In the genomic region with DNA sequence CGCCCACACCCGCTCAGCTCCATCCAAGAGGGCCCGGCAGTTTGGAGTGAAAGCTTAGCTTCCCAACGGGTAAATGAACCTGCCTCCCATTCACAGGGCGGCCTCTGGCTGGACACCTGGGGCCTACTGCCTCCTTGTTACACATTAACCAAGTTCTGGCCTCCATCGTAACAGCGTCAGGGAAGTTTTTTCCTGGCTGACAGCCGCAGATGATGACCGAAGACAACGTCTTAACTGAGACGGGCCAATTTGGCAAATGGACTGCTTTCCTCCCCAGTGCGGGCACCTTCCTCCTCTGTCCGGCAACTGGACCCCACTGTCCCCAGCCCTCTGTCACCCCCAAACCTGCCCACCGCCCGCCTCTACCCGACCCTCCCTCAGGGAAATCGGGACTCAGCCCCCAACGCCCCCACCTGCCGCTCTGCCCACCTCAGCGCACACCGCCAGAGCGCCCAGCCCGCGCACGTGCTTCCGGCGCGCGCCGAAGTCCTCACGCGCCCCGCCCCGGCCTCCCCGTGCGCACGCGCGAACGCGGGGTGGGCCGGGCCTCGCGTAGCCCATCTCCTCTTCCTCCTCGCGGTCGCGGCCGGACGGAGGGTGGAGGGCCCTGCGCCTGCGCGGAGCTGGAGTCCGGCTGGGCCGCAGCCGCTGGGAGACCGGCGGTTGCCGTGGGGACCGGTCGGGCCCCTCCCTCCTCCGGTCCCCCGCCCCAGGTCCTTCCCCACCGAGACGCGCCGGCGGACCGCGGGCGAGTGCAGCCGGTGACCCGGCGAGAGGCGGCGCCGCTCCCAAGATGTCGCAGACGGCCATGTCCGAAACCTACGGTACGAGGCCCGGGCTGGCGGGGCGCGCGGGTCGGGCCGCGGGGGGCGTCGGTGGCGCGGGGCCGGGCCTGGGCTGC, we compare ENCODE assay signal across 1 cellular context.
TF ChIP-seq lines count a peak whose summit lies in the region.

A gene with protein sequence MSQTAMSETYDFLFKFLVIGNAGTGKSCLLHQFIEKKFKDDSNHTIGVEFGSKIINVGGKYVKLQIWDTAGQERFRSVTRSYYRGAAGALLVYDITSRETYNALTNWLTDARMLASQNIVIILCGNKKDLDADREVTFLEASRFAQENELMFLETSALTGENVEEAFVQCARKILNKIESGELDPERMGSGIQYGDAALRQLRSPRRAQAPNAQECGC (plus strand): TSS at position 565 of the 901 bp plus-strand sequence. CDS start 229 bp downstream, at position 794.

TF ChIP-seq in K562, 482 proteins besides CTCF, POLR2A, EP300 and RAD21 (continued from another document and continues in another):
- TF ChIP-seq, protein P1, sequence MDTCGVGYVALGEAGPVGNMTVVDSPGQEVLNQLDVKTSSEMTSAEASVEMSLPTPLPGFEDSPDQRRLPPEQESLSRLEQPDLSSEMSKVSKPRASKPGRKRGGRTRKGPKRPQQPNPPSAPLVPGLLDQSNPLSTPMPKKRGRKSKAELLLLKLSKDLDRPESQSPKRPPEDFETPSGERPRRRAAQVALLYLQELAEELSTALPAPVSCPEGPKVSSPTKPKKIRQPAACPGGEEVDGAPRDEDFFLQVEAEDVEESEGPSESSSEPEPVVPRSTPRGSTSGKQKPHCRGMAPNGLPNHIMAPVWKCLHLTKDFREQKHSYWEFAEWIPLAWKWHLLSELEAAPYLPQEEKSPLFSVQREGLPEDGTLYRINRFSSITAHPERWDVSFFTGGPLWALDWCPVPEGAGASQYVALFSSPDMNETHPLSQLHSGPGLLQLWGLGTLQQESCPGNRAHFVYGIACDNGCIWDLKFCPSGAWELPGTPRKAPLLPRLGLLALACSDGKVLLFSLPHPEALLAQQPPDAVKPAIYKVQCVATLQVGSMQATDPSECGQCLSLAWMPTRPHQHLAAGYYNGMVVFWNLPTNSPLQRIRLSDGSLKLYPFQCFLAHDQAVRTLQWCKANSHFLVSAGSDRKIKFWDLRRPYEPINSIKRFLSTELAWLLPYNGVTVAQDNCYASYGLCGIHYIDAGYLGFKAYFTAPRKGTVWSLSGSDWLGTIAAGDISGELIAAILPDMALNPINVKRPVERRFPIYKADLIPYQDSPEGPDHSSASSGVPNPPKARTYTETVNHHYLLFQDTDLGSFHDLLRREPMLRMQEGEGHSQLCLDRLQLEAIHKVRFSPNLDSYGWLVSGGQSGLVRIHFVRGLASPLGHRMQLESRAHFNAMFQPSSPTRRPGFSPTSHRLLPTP (IDR thresholded peaks at IDR 0.05; ENCODE audit: borderline replicate concordance, extremely low read depth, insufficient read length), result no peak
- TF ChIP-seq FOXM1 (IDR thresholded peaks at IDR 0.05; ENCODE audit: low read depth), result no peak
- peak; percentile 84; the same call in 1 of the 2 replicates for TF ChIP-seq FOXM1 (CRISPR knock-in tag; IDR thresholded peaks at IDR 0.05; ENCODE audit: low read depth)
- TF ChIP-seq, protein P2, sequence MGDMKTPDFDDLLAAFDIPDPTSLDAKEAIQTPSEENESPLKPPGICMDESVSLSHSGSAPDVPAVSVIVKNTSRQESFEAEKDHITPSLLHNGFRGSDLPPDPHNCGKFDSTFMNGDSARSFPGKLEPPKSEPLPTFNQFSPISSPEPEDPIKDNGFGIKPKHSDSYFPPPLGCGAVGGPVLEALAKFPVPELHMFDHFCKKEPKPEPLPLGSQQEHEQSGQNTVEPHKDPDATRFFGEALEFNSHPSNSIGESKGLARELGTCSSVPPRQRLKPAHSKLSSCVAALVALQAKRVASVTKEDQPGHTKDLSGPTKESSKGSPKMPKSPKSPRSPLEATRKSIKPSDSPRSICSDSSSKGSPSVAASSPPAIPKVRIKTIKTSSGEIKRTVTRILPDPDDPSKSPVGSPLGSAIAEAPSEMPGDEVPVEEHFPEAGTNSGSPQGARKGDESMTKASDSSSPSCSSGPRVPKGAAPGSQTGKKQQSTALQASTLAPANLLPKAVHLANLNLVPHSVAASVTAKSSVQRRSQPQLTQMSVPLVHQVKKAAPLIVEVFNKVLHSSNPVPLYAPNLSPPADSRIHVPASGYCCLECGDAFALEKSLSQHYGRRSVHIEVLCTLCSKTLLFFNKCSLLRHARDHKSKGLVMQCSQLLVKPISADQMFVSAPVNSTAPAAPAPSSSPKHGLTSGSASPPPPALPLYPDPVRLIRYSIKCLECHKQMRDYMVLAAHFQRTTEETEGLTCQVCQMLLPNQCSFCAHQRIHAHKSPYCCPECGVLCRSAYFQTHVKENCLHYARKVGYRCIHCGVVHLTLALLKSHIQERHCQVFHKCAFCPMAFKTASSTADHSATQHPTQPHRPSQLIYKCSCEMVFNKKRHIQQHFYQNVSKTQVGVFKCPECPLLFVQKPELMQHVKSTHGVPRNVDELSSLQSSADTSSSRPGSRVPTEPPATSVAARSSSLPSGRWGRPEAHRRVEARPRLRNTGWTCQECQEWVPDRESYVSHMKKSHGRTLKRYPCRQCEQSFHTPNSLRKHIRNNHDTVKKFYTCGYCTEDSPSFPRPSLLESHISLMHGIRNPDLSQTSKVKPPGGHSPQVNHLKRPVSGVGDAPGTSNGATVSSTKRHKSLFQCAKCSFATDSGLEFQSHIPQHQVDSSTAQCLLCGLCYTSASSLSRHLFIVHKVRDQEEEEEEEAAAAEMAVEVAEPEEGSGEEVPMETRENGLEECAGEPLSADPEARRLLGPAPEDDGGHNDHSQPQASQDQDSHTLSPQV (IDR thresholded peaks at IDR 0.05), result peak; percentile 94
- no peak; the same call in 1 of the 2 replicates for TF ChIP-seq SIN3B (IDR thresholded peaks at IDR 0.05; ENCODE audit: low read depth)
- TF ChIP-seq MAFK (IDR thresholded peaks at IDR 0.05; ENCODE audit: low read length), result no peak
- no peak for TF ChIP-seq ZNF347 (CRISPR knock-in tag; IDR thresholded peaks at IDR 0.05; ENCODE audit: low read depth)
- TF ChIP-seq, protein P3, sequence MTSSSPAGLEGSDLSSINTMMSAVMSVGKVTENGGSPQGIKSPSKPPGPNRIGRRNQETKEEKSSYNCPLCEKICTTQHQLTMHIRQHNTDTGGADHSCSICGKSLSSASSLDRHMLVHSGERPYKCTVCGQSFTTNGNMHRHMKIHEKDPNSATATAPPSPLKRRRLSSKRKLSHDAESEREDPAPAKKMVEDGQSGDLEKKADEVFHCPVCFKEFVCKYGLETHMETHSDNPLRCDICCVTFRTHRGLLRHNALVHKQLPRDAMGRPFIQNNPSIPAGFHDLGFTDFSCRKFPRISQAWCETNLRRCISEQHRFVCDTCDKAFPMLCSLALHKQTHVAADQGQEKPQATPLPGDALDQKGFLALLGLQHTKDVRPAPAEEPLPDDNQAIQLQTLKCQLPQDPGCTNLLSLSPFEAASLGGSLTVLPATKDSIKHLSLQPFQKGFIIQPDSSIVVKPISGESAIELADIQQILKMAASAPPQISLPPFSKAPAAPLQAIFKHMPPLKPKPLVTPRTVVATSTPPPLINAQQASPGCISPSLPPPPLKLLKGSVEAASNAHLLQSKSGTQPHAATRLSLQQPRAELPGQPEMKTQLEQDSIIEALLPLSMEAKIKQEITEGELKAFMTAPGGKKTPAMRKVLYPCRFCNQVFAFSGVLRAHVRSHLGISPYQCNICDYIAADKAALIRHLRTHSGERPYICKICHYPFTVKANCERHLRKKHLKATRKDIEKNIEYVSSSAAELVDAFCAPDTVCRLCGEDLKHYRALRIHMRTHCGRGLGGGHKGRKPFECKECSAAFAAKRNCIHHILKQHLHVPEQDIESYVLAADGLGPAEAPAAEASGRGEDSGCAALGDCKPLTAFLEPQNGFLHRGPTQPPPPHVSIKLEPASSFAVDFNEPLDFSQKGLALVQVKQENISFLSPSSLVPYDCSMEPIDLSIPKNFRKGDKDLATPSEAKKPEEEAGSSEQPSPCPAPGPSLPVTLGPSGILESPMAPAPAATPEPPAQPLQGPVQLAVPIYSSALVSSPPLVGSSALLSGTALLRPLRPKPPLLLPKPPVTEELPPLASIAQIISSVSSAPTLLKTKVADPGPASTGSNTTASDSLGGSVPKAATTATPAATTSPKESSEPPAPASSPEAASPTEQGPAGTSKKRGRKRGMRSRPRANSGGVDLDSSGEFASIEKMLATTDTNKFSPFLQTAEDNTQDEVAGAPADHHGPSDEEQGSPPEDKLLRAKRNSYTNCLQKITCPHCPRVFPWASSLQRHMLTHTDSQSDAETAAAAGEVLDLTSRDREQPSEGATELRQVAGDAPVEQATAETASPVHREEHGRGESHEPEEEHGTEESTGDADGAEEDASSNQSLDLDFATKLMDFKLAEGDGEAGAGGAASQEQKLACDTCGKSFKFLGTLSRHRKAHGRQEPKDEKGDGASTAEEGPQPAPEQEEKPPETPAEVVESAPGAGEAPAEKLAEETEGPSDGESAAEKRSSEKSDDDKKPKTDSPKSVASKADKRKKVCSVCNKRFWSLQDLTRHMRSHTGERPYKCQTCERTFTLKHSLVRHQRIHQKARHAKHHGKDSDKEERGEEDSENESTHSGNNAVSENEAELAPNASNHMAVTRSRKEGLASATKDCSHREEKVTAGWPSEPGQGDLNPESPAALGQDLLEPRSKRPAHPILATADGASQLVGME (CRISPR knock-in tag; IDR thresholded peaks at IDR 0.05), result peak; percentile 61; the same call in 1 of the 2 replicates
- TF ChIP-seq ELF1 (tag; IDR thresholded peaks at IDR 0.05), result peak; percentile 88
- no peak for TF ChIP-seq NFATC3 (IDR thresholded peaks at IDR 0.05)
- no peak for TF ChIP-seq ZNF778 (CRISPR knock-in tag; IDR thresholded peaks at IDR 0.05)
- TF ChIP-seq ZNF12 (CRISPR knock-in tag; IDR thresholded peaks at IDR 0.05), result 0 out of 2 replicates have a peak, but pooled peaks have one; percentile 7
- TF ChIP-seq MECOM (CRISPR knock-in tag; IDR thresholded peaks at IDR 0.05), result no peak
- no peak for TF ChIP-seq RUNX1 (IDR thresholded peaks at IDR 0.05; ENCODE audit: low read depth)
- TF ChIP-seq BCL6 (CRISPR knock-in tag; IDR thresholded peaks at IDR 0.05), result no peak
- TF ChIP-seq, protein P4, sequence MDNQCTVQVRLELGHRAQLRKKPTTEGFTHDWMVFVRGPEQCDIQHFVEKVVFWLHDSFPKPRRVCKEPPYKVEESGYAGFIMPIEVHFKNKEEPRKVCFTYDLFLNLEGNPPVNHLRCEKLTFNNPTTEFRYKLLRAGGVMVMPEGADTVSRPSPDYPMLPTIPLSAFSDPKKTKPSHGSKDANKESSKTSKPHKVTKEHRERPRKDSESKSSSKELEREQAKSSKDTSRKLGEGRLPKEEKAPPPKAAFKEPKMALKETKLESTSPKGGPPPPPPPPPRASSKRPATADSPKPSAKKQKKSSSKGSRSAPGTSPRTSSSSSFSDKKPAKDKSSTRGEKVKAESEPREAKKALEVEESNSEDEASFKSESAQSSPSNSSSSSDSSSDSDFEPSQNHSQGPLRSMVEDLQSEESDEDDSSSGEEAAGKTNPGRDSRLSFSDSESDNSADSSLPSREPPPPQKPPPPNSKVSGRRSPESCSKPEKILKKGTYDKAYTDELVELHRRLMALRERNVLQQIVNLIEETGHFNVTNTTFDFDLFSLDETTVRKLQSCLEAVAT (IDR thresholded peaks at IDR 0.05), result peak in 1 of 2 experiments; percentile 14; a peak in 1 of 4 replicates
- peak; percentile 8; the same call in 1 of the 2 replicates for TF ChIP-seq CHD2 (IDR thresholded peaks at IDR 0.05; ENCODE audit: low read depth, low read length)
- no peak for TF ChIP-seq CEBPB (tag; IDR thresholded peaks at IDR 0.05)
- no peak for TF ChIP-seq ILF3 (IDR thresholded peaks at IDR 0.05; ENCODE audit: borderline replicate concordance)
- TF ChIP-seq, protein P5, sequence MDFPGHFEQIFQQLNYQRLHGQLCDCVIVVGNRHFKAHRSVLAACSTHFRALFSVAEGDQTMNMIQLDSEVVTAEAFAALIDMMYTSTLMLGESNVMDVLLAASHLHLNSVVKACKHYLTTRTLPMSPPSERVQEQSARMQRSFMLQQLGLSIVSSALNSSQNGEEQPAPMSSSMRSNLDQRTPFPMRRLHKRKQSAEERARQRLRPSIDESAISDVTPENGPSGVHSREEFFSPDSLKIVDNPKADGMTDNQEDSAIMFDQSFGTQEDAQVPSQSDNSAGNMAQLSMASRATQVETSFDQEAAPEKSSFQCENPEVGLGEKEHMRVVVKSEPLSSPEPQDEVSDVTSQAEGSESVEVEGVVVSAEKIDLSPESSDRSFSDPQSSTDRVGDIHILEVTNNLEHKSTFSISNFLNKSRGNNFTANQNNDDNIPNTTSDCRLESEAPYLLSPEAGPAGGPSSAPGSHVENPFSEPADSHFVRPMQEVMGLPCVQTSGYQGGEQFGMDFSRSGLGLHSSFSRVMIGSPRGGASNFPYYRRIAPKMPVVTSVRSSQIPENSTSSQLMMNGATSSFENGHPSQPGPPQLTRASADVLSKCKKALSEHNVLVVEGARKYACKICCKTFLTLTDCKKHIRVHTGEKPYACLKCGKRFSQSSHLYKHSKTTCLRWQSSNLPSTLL (IDR thresholded peaks at IDR 0.05), result no peak
- 0 out of 2 replicates have a peak, but pooled peaks have one; percentile 21 for TF ChIP-seq ZNF766 (CRISPR knock-in tag; conservative IDR thresholded peaks at IDR 0.05)
- TF ChIP-seq EHMT2 (IDR thresholded peaks at IDR 0.05), result no peak
- TF ChIP-seq, protein P6, sequence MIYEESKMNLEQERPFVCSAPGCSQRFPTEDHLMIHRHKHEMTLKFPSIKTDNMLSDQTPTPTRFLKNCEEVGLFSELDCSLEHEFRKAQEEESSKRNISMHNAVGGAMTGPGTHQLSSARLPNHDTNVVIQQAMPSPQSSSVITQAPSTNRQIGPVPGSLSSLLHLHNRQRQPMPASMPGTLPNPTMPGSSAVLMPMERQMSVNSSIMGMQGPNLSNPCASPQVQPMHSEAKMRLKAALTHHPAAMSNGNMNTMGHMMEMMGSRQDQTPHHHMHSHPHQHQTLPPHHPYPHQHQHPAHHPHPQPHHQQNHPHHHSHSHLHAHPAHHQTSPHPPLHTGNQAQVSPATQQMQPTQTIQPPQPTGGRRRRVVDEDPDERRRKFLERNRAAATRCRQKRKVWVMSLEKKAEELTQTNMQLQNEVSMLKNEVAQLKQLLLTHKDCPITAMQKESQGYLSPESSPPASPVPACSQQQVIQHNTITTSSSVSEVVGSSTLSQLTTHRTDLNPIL (CRISPR knock-in tag; IDR thresholded peaks at IDR 0.05), result no peak
- TF ChIP-seq ETV5 (CRISPR knock-in tag; IDR thresholded peaks at IDR 0.05; ENCODE audit: low read depth), result peak; percentile 77
- TF ChIP-seq SOX6 (IDR thresholded peaks at IDR 0.05), result peak; percentile 75
- TF ChIP-seq, protein P7, sequence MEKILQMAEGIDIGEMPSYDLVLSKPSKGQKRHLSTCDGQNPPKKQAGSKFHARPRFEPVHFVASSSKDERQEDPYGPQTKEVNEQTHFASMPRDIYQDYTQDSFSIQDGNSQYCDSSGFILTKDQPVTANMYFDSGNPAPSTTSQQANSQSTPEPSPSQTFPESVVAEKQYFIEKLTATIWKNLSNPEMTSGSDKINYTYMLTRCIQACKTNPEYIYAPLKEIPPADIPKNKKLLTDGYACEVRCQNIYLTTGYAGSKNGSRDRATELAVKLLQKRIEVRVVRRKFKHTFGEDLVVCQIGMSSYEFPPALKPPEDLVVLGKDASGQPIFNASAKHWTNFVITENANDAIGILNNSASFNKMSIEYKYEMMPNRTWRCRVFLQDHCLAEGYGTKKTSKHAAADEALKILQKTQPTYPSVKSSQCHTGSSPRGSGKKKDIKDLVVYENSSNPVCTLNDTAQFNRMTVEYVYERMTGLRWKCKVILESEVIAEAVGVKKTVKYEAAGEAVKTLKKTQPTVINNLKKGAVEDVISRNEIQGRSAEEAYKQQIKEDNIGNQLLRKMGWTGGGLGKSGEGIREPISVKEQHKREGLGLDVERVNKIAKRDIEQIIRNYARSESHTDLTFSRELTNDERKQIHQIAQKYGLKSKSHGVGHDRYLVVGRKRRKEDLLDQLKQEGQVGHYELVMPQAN (IDR thresholded peaks at IDR 0.05; ENCODE audit: borderline replicate concordance), result peak; percentile 91
- TF ChIP-seq DDX20 (tag; IDR thresholded peaks at IDR 0.05; ENCODE audit: low read depth), result no peak
- TF ChIP-seq SNRNP70 (optimal IDR thresholded peaks at IDR 0.05; ENCODE audit: low read depth, low read length), result no peak
- TF ChIP-seq HDAC3 (IDR thresholded peaks at IDR 0.05; ENCODE audit: borderline replicate concordance, partially characterized antibody), result no peak
- TF ChIP-seq DPF2 (IDR thresholded peaks at IDR 0.05), result no peak
- TF ChIP-seq FIP1L1 (IDR thresholded peaks at IDR 0.05; ENCODE audit: low read depth, low read length, poor library complexity, severe bottlenecking), result peak; percentile 69
- TF ChIP-seq MCM7 (IDR thresholded peaks at IDR 0.05), result no peak
- TF ChIP-seq BACH1 (tag; IDR thresholded peaks at IDR 0.05), result no peak
- no peak for TF ChIP-seq FOXJ3 (CRISPR knock-in tag; IDR thresholded peaks at IDR 0.05)
- no peak for TF ChIP-seq SMARCA4 (IDR thresholded peaks at IDR 0.05)
